ENCODE assay signal across 25 cellular contexts in genomic region chr5:134392301-134392700, GRCh38. TPM values are rescaled to one million over a fixed set of nuclear protein-coding genes. Genes with fewer than 3 reads are reported as not detected.
A peak's percentile ranks its signal among the peaks of the same experiment; 100 is the strongest.
DNase-seq lines count a peak whose midpoint lies in the region; ATAC-seq and TF ChIP-seq lines count a peak whose summit lies in the region.
"Had no signal": no experiment of that assay in that cellular context is flagged by ENCODE, and none has a peak within 500 bp of the region (broad histone marks: within the 10 kb centered on the region; RNA-seq: fewer than 3 reads in every experiment).

No MANE protein-coding gene starts in this region.

- no peak for TF ChIP-seq CTCF in activated CD8-positive, alpha-beta T cell treated with anti-CD3 and anti-CD28 coated beads for 36 hours (IDR thresholded peaks at IDR 0.05)
- no peak for TF ChIP-seq CTCF in HEK293 (tag by site-specific recombination; IDR thresholded peaks at IDR 0.05)
- TF ChIP-seq CTCF in astrocyte of the spinal cord (IDR thresholded peaks at IDR 0.05; ENCODE audit: low read depth, low read length) = no peak
- no peak for TF ChIP-seq CTCF in nephron progenitor cell (IDR thresholded peaks at IDR 0.05)

- no peak for DNase-seq in activated CD8-positive, alpha-beta T cell treated with anti-CD3 and anti-CD28 coated beads for 36 hours
- no peak for DNase-seq in activated CD8-positive, alpha-beta T cell treated with anti-CD3 and anti-CD28 coated beads, Interleukin-2, amount 10 ng/mL, durations not matched to agents 7 days and 5 days
- DNase-seq in astrocyte of the spinal cord (ENCODE audit: low read depth, low spot score) (peak; percentile 13), nephron progenitor cell (no peak), NCI-H1417 treated with DMSO at 0.1 percent for 48 hours (lab: John Stamatoyannopoulos, UW) (no peak), kidney tubule cell (ENCODE audit: low spot score) (no peak)
- no peak for DNase-seq in activated CD4-positive, alpha-beta T cell treated with anti-CD3 and anti-CD28 coated beads, Interleukin-2, amount 50 U/mL, for 4 hours
- DNase-seq: 8988T; ACHN; CD4-positive, CD25-positive, alpha-beta regulatory T cell; DMS153; DND-41; KBM-7; MG63; NCI-H1694; NCI-H2029 treated with DMSO at 0.1 percent for 48 hours; NCI-H2227 treated with DMSO at 0.1 percent for 48 hours; NCI-H510A; NCI-H69; SIG-M5 had no signal

- H3K4me3 Mint-ChIP-seq in activated CD8-positive, alpha-beta T cell treated with anti-CD3 and anti-CD28 coated beads for 36 hours = no peak overlapping the region
- no peak overlapping the region for H3K4me3 Mint-ChIP-seq in activated CD8-positive, alpha-beta T cell treated with anti-CD3 and anti-CD28 coated beads, Interleukin-2, amount 10 ng/mL, durations not matched to agents 7 days and 5 days
- H3K4me3 Mint-ChIP-seq in nephron progenitor cell = no peak overlapping the region
- H3K4me3 Mint-ChIP-seq: GM23338 had no signal

- POLR2A ChIA-PET in activated CD8-positive, alpha-beta T cell treated with anti-CD3 and anti-CD28 coated beads for 36 hours (lab: Charles Lee) = interaction anchor here (1.1 kb wide), 1 partner anchor 12 kb away, joined by 3 read pairs; no protein-coding TSS in a partner anchor
- POLR2A ChIA-PET in activated CD8-positive, alpha-beta T cell treated with anti-CD3 and anti-CD28 coated beads, Interleukin-2, amount 10 ng/mL, durations not matched to agents 7 days and 5 days (lab: Charles Lee) = no interaction called here
- POLR2A ChIA-PET in HEK293 (lab: Yijun Ruan, JAX) = interaction anchor here (0.7 kb wide), 1 partner anchor 17 kb away, joined by 4 read pairs; no protein-coding TSS in a partner anchor

- H3K27ac Mint-ChIP-seq in activated CD8-positive, alpha-beta T cell treated with anti-CD3 and anti-CD28 coated beads for 36 hours = peak overlapping the region; percentile 3
- H3K27ac Mint-ChIP-seq in activated CD8-positive, alpha-beta T cell treated with anti-CD3 and anti-CD28 coated beads, Interleukin-2, amount 10 ng/mL, durations not matched to agents 7 days and 5 days = no peak overlapping the region
- peak overlapping the region; percentile 30 for H3K27ac Mint-ChIP-seq in nephron progenitor cell
- H3K27ac Mint-ChIP-seq: CD4-positive, CD25-positive, alpha-beta regulatory T cell; GM23338 had no signal

- intact Hi-C loops in activated CD8-positive, alpha-beta T cell treated with anti-CD3 and anti-CD28 coated beads for 36 hours (cut with micrococcal nuclease) = loop anchor here (10.0 kb wide), 1 partner anchor 192 kb away; no protein-coding TSS in a partner anchor

- CTCF ChIA-PET in activated CD8-positive, alpha-beta T cell treated with anti-CD3 and anti-CD28 coated beads for 36 hours (lab: Charles Lee) = interaction anchor here (1.6 kb wide), 1 partner anchor 11 kb away, joined by 10 read pairs; no protein-coding TSS in a partner anchor
- CTCF ChIA-PET in activated CD8-positive, alpha-beta T cell treated with anti-CD3 and anti-CD28 coated beads, Interleukin-2, amount 10 ng/mL, durations not matched to agents 7 days and 5 days (lab: Charles Lee) = interaction anchor here (1.6 to 2.3 kb wide), 2 partner anchors 19 to 195 kb away, joined by 4 to 8 read pairs; no protein-coding TSS in a partner anchor
- CTCF ChIA-PET in HEK293 (lab: Yijun Ruan, JAX) = interaction anchor here (0.6 to 1.0 kb wide), 4 partner anchors 11 to 195 kb away, joined by 3 read pairs; no protein-coding TSS in a partner anchor

- no peaks in the 10 kb centered on the region for H3K27me3 Mint-ChIP-seq in activated CD8-positive, alpha-beta T cell treated with anti-CD3 and anti-CD28 coated beads for 36 hours
- no peaks in the 10 kb centered on the region for H3K27me3 Mint-ChIP-seq in activated CD8-positive, alpha-beta T cell treated with anti-CD3 and anti-CD28 coated beads, Interleukin-2, amount 10 ng/mL, durations not matched to agents 7 days and 5 days (ENCODE audit: low read depth)
- H3K27me3 Mint-ChIP-seq in nephron progenitor cell (ENCODE audit: low read depth, poor library complexity) = no peaks in the 10 kb centered on the region
- H3K27me3 Mint-ChIP-seq: CD4-positive, CD25-positive, alpha-beta regulatory T cell had no signal

- no peaks in the 10 kb centered on the region for H3K9me3 Mint-ChIP-seq in activated CD8-positive, alpha-beta T cell treated with anti-CD3 and anti-CD28 coated beads for 36 hours
- H3K9me3 Mint-ChIP-seq in activated CD8-positive, alpha-beta T cell treated with anti-CD3 and anti-CD28 coated beads, Interleukin-2, amount 10 ng/mL, durations not matched to agents 7 days and 5 days (ENCODE audit: insufficient read depth) = no peaks in the 10 kb centered on the region
- no peaks in the 10 kb centered on the region for H3K9me3 Mint-ChIP-seq in nephron progenitor cell
- H3K9me3 Mint-ChIP-seq: CD4-positive, CD25-positive, alpha-beta regulatory T cell; GM23338 had no signal

- no peak overlapping the region for H3K27ac ChIP-seq in HEK293 (ENCODE audit: extremely low read depth, low read depth, low read length)
- H3K27ac ChIP-seq: BLaER1, SK-N-MC had no signal

- H3K9me3 ChIP-seq in HEK293 (ENCODE audit: control insufficient read depth, insufficient read depth, low read depth, low read length) = no peaks in the 10 kb centered on the region
- H3K9me3 ChIP-seq: BLaER1, HAP-1, MG63 had no signal

- H3K36me3 Mint-ChIP-seq in activated CD8-positive, alpha-beta T cell treated with anti-CD3 and anti-CD28 coated beads for 36 hours (ENCODE audit: low read depth) = peaks cover 50% of the 10 kb centered on the region
- peaks cover 44% of the 10 kb centered on the region for H3K36me3 Mint-ChIP-seq in activated CD8-positive, alpha-beta T cell treated with anti-CD3 and anti-CD28 coated beads, Interleukin-2, amount 10 ng/mL, durations not matched to agents 7 days and 5 days (ENCODE audit: low read depth)
- H3K36me3 Mint-ChIP-seq in nephron progenitor cell (ENCODE audit: low read depth) = peaks cover 66% of the 10 kb centered on the region

- H3K4me1 Mint-ChIP-seq in activated CD8-positive, alpha-beta T cell treated with anti-CD3 and anti-CD28 coated beads for 36 hours (ENCODE audit: low read depth) = peaks cover 11% of the 10 kb centered on the region
- no peaks in the 10 kb centered on the region for H3K4me1 Mint-ChIP-seq in activated CD8-positive, alpha-beta T cell treated with anti-CD3 and anti-CD28 coated beads, Interleukin-2, amount 10 ng/mL, durations not matched to agents 7 days and 5 days (ENCODE audit: low read depth)
- H3K4me1 Mint-ChIP-seq in nephron progenitor cell = no peaks in the 10 kb centered on the region

- ATAC-seq in activated CD8-positive, alpha-beta T cell treated with anti-CD3 and anti-CD28 coated beads for 36 hours = no peak
- no peak for ATAC-seq in activated CD8-positive, alpha-beta T cell treated with anti-CD3 and anti-CD28 coated beads, Interleukin-2, amount 10 ng/mL, durations not matched to agents 7 days and 5 days
- ATAC-seq: GM23338 had no signal

- H3K36me3 ChIP-seq in HEK293 (ENCODE audit: control insufficient read depth in 2 of 2, insufficient read depth in 1 of 2, low read length in 2 of 2) = peaks cover 55 to 93% of the 10 kb centered on the region in 2 experiments

- H3K4me3 ChIP-seq in HEK293 (ENCODE audit: low read depth, low read length) (no peak overlapping the region), astrocyte of the spinal cord (ENCODE audit: low read depth, low read length) (no peak overlapping the region)
- H3K4me3 ChIP-seq: BLaER1, GM23338, HAP-1, MG63, SK-N-MC had no signal

- in situ Hi-C loops in astrocyte of the spinal cord (cut with HindIII; ENCODE audit: low sequenced_read_pairs) = no loop called here

- H3K4me1 ChIP-seq in HEK293 (ENCODE audit: control insufficient read depth, insufficient read depth, low read length) = no peaks in the 10 kb centered on the region
- H3K4me1 ChIP-seq: BLaER1 had no signal

TF ChIP-seq in HEK293, 187 proteins besides CTCF, POLR2A, EP300 and RAD21:
- TF ChIP-seq ZNF747 (tag by site-specific recombination; IDR thresholded peaks at IDR 0.05) (no peak), PRDM6 (tag by site-specific recombination; IDR thresholded peaks at IDR 0.05) (peak; percentile 59)
TF ChIP-seq in HEK293: peak in this region for 1.

RNA-seq across cellular contexts. Expression of gene CDKN2AIPNL, which starts 19.4 kb away (rescaled TPM):
- total RNA-seq in activated CD8-positive, alpha-beta T cell treated with anti-CD3 and anti-CD28 coated beads for 36 hours = 10 to 100 TPM; 38.2 to 41.1 TPM
- total RNA-seq in activated CD8-positive, alpha-beta T cell treated with anti-CD3 and anti-CD28 coated beads, Interleukin-2, amount 10 ng/mL, durations not matched to agents 7 days and 5 days = 10 to 100 TPM; 31.3 to 32.5 TPM

RNA-seq across cellular contexts. Expression of gene UBE2B, which starts 20.9 kb away (rescaled TPM):
- total RNA-seq in activated CD8-positive, alpha-beta T cell treated with anti-CD3 and anti-CD28 coated beads for 36 hours = 10 to 100 TPM; 97.6 to 98.9 TPM
- total RNA-seq in activated CD8-positive, alpha-beta T cell treated with anti-CD3 and anti-CD28 coated beads, Interleukin-2, amount 10 ng/mL, durations not matched to agents 7 days and 5 days = 10 to 100 TPM; 83.0 to 87.6 TPM

RNA-seq across cellular contexts. Expression of gene CDKL3, which starts 25.3 kb away (rescaled TPM):
- 1 to 10 TPM; 1.5 to 2.1 TPM for total RNA-seq in activated CD8-positive, alpha-beta T cell treated with anti-CD3 and anti-CD28 coated beads for 36 hours
- total RNA-seq in activated CD8-positive, alpha-beta T cell treated with anti-CD3 and anti-CD28 coated beads, Interleukin-2, amount 10 ng/mL, durations not matched to agents 7 days and 5 days = 1 to 10 TPM in 1 of 2 experiments, under 1 TPM in 1; 0.53 to 1.2 TPM
- total RNA-seq: CD4-positive, CD25-positive, alpha-beta regulatory T cell had no signal
